In the genomic region with DNA sequence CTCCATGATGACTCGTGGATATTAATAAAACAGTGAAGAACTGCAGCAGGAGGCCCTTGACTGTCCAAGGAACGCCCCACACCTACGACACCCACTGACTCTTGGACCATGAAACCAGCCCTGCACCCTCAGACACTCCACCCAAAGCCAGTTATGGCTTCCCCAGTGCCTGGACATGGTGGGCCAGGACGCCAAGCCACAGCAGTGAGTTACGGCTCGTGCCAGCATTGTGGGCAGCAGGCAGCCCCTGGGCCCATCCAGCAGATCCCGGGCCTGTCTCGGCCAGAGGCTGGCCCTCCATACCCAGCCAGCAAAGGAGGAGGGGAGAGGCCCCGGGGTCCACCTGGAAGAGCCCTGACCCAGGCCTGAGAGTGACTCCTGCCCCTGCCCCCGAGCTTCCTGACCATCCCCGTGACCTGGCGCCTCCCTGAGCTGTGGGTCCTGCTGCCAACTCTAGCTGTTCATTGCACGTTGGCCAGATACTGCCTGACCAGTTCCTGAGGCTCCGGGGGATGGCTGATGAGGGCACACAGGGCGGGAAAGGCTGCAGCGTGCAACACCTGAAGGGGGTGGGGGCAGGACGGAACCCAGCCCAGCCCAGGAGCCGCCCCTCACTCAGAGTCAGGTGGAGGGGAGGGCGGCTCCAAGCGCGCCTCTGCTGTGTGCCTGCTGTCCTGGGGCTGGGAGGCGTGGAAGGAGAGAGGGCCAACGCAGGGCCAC, we compare ENCODE assay signal across 1 cellular context.
A peak's percentile ranks its signal among the peaks of the same experiment; 100 is the strongest.
TF ChIP-seq lines count a peak whose summit lies in the region.

No MANE protein-coding gene starts in this region.

TF ChIP-seq in WTC11, 78 proteins besides CTCF, POLR2A, EP300 and RAD21 (continued from another document and continues in another):
- TF ChIP-seq, protein P1, sequence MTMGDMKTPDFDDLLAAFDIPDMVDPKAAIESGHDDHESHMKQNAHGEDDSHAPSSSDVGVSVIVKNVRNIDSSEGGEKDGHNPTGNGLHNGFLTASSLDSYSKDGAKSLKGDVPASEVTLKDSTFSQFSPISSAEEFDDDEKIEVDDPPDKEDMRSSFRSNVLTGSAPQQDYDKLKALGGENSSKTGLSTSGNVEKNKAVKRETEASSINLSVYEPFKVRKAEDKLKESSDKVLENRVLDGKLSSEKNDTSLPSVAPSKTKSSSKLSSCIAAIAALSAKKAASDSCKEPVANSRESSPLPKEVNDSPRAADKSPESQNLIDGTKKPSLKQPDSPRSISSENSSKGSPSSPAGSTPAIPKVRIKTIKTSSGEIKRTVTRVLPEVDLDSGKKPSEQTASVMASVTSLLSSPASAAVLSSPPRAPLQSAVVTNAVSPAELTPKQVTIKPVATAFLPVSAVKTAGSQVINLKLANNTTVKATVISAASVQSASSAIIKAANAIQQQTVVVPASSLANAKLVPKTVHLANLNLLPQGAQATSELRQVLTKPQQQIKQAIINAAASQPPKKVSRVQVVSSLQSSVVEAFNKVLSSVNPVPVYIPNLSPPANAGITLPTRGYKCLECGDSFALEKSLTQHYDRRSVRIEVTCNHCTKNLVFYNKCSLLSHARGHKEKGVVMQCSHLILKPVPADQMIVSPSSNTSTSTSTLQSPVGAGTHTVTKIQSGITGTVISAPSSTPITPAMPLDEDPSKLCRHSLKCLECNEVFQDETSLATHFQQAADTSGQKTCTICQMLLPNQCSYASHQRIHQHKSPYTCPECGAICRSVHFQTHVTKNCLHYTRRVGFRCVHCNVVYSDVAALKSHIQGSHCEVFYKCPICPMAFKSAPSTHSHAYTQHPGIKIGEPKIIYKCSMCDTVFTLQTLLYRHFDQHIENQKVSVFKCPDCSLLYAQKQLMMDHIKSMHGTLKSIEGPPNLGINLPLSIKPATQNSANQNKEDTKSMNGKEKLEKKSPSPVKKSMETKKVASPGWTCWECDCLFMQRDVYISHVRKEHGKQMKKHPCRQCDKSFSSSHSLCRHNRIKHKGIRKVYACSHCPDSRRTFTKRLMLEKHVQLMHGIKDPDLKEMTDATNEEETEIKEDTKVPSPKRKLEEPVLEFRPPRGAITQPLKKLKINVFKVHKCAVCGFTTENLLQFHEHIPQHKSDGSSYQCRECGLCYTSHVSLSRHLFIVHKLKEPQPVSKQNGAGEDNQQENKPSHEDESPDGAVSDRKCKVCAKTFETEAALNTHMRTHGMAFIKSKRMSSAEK (CRISPR knock-in tag; IDR thresholded peaks at IDR 0.05; ENCODE audit: borderline replicate concordance): no peak
- TF ChIP-seq IRF2 (CRISPR knock-in tag; IDR thresholded peaks at IDR 0.05; ENCODE audit: borderline replicate concordance, low read depth) (no peak), HMGA2 (CRISPR knock-in tag; IDR thresholded peaks at IDR 0.05) (no peak), JAZF1 (CRISPR knock-in tag; IDR thresholded peaks at IDR 0.05) (no peak), NFE2L1 (CRISPR knock-in tag; IDR thresholded peaks at IDR 0.05) (no peak), CREM (CRISPR knock-in tag; IDR thresholded peaks at IDR 0.05) (no peak), CBFB (CRISPR knock-in tag; IDR thresholded peaks at IDR 0.05; ENCODE audit: low read depth) (no peak), ZNF396 (CRISPR knock-in tag; IDR thresholded peaks at IDR 0.05; ENCODE audit: borderline replicate concordance) (no peak), SMAD4 (CRISPR knock-in tag; IDR thresholded peaks at IDR 0.05) (no peak), PRRX2 (CRISPR knock-in tag; IDR thresholded peaks at IDR 0.05) (no peak), RELA (CRISPR knock-in tag; IDR thresholded peaks at IDR 0.05; ENCODE audit: borderline replicate concordance) (no peak), SOX15 (CRISPR knock-in tag; IDR thresholded peaks at IDR 0.05) (no peak), NFYB (CRISPR knock-in tag; conservative IDR thresholded peaks at IDR 0.05; ENCODE audit: low read depth) (no peak), ELF4 (CRISPR knock-in tag; IDR thresholded peaks at IDR 0.05; ENCODE audit: low read depth) (no peak), TCF7 (CRISPR knock-in tag; IDR thresholded peaks at IDR 0.05; ENCODE audit: low read depth) (no peak), RORB (CRISPR knock-in tag; IDR thresholded peaks at IDR 0.05) (no peak), OVOL2 (CRISPR knock-in tag; IDR thresholded peaks at IDR 0.05; ENCODE audit: borderline replicate concordance) (no peak), TP53 (CRISPR knock-in tag; IDR thresholded peaks at IDR 0.05) (no peak), CREB1 (CRISPR knock-in tag; IDR thresholded peaks at IDR 0.05) (peak; percentile 60; the same call in 1 of the 2 replicates), GABPB1 (CRISPR knock-in tag; IDR thresholded peaks at IDR 0.05) (no peak), ZNF138 (CRISPR knock-in tag; conservative IDR thresholded peaks at IDR 0.05) (no peak), MYBL2 (CRISPR knock-in tag; IDR thresholded peaks at IDR 0.05) (no peak), ZBTB21 (CRISPR knock-in tag; IDR thresholded peaks at IDR 0.05; ENCODE audit: borderline replicate concordance) (no peak), TEAD1 (CRISPR knock-in tag; IDR thresholded peaks at IDR 0.05) (no peak)
- TF ChIP-seq, protein P2, sequence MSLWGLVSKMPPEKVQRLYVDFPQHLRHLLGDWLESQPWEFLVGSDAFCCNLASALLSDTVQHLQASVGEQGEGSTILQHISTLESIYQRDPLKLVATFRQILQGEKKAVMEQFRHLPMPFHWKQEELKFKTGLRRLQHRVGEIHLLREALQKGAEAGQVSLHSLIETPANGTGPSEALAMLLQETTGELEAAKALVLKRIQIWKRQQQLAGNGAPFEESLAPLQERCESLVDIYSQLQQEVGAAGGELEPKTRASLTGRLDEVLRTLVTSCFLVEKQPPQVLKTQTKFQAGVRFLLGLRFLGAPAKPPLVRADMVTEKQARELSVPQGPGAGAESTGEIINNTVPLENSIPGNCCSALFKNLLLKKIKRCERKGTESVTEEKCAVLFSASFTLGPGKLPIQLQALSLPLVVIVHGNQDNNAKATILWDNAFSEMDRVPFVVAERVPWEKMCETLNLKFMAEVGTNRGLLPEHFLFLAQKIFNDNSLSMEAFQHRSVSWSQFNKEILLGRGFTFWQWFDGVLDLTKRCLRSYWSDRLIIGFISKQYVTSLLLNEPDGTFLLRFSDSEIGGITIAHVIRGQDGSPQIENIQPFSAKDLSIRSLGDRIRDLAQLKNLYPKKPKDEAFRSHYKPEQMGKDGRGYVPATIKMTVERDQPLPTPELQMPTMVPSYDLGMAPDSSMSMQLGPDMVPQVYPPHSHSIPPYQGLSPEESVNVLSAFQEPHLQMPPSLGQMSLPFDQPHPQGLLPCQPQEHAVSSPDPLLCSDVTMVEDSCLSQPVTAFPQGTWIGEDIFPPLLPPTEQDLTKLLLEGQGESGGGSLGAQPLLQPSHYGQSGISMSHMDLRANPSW (CRISPR knock-in tag; conservative IDR thresholded peaks at IDR 0.05; ENCODE audit: low read depth): no peak
- TF ChIP-seq, protein P3, sequence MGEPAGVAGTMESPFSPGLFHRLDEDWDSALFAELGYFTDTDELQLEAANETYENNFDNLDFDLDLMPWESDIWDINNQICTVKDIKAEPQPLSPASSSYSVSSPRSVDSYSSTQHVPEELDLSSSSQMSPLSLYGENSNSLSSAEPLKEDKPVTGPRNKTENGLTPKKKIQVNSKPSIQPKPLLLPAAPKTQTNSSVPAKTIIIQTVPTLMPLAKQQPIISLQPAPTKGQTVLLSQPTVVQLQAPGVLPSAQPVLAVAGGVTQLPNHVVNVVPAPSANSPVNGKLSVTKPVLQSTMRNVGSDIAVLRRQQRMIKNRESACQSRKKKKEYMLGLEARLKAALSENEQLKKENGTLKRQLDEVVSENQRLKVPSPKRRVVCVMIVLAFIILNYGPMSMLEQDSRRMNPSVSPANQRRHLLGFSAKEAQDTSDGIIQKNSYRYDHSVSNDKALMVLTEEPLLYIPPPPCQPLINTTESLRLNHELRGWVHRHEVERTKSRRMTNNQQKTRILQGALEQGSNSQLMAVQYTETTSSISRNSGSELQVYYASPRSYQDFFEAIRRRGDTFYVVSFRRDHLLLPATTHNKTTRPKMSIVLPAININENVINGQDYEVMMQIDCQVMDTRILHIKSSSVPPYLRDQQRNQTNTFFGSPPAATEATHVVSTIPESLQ (CRISPR knock-in tag; IDR thresholded peaks at IDR 0.05): no peak
- TF ChIP-seq, protein P4, sequence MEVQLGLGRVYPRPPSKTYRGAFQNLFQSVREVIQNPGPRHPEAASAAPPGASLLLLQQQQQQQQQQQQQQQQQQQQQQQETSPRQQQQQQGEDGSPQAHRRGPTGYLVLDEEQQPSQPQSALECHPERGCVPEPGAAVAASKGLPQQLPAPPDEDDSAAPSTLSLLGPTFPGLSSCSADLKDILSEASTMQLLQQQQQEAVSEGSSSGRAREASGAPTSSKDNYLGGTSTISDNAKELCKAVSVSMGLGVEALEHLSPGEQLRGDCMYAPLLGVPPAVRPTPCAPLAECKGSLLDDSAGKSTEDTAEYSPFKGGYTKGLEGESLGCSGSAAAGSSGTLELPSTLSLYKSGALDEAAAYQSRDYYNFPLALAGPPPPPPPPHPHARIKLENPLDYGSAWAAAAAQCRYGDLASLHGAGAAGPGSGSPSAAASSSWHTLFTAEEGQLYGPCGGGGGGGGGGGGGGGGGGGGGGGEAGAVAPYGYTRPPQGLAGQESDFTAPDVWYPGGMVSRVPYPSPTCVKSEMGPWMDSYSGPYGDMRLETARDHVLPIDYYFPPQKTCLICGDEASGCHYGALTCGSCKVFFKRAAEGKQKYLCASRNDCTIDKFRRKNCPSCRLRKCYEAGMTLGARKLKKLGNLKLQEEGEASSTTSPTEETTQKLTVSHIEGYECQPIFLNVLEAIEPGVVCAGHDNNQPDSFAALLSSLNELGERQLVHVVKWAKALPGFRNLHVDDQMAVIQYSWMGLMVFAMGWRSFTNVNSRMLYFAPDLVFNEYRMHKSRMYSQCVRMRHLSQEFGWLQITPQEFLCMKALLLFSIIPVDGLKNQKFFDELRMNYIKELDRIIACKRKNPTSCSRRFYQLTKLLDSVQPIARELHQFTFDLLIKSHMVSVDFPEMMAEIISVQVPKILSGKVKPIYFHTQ (CRISPR knock-in tag; IDR thresholded peaks at IDR 0.05): no peak
- TF ChIP-seq, protein P5, sequence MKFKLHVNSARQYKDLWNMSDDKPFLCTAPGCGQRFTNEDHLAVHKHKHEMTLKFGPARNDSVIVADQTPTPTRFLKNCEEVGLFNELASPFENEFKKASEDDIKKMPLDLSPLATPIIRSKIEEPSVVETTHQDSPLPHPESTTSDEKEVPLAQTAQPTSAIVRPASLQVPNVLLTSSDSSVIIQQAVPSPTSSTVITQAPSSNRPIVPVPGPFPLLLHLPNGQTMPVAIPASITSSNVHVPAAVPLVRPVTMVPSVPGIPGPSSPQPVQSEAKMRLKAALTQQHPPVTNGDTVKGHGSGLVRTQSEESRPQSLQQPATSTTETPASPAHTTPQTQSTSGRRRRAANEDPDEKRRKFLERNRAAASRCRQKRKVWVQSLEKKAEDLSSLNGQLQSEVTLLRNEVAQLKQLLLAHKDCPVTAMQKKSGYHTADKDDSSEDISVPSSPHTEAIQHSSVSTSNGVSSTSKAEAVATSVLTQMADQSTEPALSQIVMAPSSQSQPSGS (CRISPR knock-in tag; IDR thresholded peaks at IDR 0.05; ENCODE audit: borderline replicate concordance, low read depth): no peak
- TF ChIP-seq, protein P6, sequence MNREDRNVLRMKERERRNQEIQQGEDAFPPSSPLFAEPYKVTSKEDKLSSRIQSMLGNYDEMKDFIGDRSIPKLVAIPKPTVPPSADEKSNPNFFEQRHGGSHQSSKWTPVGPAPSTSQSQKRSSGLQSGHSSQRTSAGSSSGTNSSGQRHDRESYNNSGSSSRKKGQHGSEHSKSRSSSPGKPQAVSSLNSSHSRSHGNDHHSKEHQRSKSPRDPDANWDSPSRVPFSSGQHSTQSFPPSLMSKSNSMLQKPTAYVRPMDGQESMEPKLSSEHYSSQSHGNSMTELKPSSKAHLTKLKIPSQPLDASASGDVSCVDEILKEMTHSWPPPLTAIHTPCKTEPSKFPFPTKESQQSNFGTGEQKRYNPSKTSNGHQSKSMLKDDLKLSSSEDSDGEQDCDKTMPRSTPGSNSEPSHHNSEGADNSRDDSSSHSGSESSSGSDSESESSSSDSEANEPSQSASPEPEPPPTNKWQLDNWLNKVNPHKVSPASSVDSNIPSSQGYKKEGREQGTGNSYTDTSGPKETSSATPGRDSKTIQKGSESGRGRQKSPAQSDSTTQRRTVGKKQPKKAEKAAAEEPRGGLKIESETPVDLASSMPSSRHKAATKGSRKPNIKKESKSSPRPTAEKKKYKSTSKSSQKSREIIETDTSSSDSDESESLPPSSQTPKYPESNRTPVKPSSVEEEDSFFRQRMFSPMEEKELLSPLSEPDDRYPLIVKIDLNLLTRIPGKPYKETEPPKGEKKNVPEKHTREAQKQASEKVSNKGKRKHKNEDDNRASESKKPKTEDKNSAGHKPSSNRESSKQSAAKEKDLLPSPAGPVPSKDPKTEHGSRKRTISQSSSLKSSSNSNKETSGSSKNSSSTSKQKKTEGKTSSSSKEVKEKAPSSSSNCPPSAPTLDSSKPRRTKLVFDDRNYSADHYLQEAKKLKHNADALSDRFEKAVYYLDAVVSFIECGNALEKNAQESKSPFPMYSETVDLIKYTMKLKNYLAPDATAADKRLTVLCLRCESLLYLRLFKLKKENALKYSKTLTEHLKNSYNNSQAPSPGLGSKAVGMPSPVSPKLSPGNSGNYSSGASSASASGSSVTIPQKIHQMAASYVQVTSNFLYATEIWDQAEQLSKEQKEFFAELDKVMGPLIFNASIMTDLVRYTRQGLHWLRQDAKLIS (CRISPR knock-in tag; IDR thresholded peaks at IDR 0.05; ENCODE audit: borderline replicate concordance): no peak
- TF ChIP-seq, protein P7, sequence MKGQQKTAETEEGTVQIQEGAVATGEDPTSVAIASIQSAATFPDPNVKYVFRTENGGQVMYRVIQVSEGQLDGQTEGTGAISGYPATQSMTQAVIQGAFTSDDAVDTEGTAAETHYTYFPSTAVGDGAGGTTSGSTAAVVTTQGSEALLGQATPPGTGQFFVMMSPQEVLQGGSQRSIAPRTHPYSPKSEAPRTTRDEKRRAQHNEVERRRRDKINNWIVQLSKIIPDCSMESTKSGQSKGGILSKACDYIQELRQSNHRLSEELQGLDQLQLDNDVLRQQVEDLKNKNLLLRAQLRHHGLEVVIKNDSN (CRISPR knock-in tag; IDR thresholded peaks at IDR 0.05): peak; percentile 64; the same call in 1 of the 2 replicates
- TF ChIP-seq, protein P8, sequence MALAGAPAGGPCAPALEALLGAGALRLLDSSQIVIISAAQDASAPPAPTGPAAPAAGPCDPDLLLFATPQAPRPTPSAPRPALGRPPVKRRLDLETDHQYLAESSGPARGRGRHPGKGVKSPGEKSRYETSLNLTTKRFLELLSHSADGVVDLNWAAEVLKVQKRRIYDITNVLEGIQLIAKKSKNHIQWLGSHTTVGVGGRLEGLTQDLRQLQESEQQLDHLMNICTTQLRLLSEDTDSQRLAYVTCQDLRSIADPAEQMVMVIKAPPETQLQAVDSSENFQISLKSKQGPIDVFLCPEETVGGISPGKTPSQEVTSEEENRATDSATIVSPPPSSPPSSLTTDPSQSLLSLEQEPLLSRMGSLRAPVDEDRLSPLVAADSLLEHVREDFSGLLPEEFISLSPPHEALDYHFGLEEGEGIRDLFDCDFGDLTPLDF (CRISPR knock-in tag; IDR thresholded peaks at IDR 0.05): no peak
- TF ChIP-seq, protein P9, sequence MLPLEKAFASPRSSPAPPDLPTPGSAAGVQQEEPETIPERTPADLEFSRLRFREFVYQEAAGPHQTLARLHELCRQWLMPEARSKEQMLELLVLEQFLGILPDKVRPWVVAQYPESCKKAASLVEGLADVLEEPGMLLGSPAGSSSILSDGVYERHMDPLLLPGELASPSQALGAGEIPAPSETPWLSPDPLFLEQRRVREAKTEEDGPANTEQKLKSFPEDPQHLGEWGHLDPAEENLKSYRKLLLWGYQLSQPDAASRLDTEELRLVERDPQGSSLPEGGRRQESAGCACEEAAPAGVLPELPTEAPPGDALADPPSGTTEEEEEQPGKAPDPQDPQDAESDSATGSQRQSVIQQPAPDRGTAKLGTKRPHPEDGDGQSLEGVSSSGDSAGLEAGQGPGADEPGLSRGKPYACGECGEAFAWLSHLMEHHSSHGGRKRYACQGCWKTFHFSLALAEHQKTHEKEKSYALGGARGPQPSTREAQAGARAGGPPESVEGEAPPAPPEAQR (CRISPR knock-in tag; IDR thresholded peaks at IDR 0.05): no peak
